In genomic region chr5:3317051-3317795, GRCh38 we compare ENCODE assay signal across 17 cellular contexts.
"Had no signal": no experiment of that assay in that cellular context is flagged by ENCODE, and none has a peak within 500 bp of the region (broad histone marks: within the 10 kb centered on the region; RNA-seq: fewer than 3 reads in every experiment).

No MANE protein-coding gene starts in this region.

- H3K4me1 ChIP-seq: esophagus squamous epithelium, gastroesophageal sphincter, right atrium auricular region, upper lobe of left lung had no signal

- DNase-seq: activated CD4-positive, alpha-beta memory T cell treated with anti-CD3 and anti-CD28 coated beads for 36 hours; activated CD4-positive, alpha-beta T cell treated with anti-CD3 and anti-CD28 coated beads for 48 hours; activated naive CD4-positive, alpha-beta T cell treated with Interleukin-2 at 50 U/mL for 16 hours; activated naive CD8-positive, alpha-beta T cell treated with anti-CD3 and anti-CD28 coated beads for 36 hours; activated T-cell treated with anti-CD3 and anti-CD28 coated beads, Interleukin-2, amount 50 U/mL, for 48 hours; dorsolateral prefrontal cortex; esophagus squamous epithelium; head of caudate nucleus; hypothalamus; left cardiac atrium; stimulated activated CD4-positive, alpha-beta T cell treated with anti-CD3 and anti-CD28 coated beads, Interleukin-12 subunit alpha, Interleukin-12 subunit beta, amount 100 ng/mL, for 4 hours; stimulated activated CD4-positive, alpha-beta T cell treated with anti-CD3 and anti-CD28 coated beads, Interleukin-4, amount 100 ng/mL, for 4 hours; stimulated activated naive CD8-positive, alpha-beta T cell treated with anti-CD3 and anti-CD28 coated beads, Interleukin-15, Interleukin-2, amounts not matched to agents 100 U/mL and 50 U/mL, for 24 hours; upper lobe of left lung had no signal

- H3K27ac ChIP-seq: dorsolateral prefrontal cortex, esophagus squamous epithelium, gastroesophageal sphincter, right atrium auricular region, upper lobe of left lung had no signal

- H3K36me3 ChIP-seq: esophagus squamous epithelium, gastroesophageal sphincter, right atrium auricular region, upper lobe of left lung had no signal

- ATAC-seq: gastroesophageal sphincter; left cardiac atrium; natural killer cell treated with Interleukin-12 subunit alpha and Interleukin-12 subunit beta and Interleukin-15 and Interleukin-18, amount 100 ng/mL, for 72 hours; stimulated activated naive CD8-positive, alpha-beta T cell treated with anti-CD3 and anti-CD28 coated beads, Interleukin-15, Interleukin-2, amounts not matched to agents 100 U/mL and 50 U/mL, for 24 hours had no signal

- H3K27me3 ChIP-seq: right atrium auricular region, upper lobe of left lung had no signal

- H3K4me3 ChIP-seq: dorsolateral prefrontal cortex, esophagus squamous epithelium, gastroesophageal sphincter, right atrium auricular region, upper lobe of left lung had no signal
